In the genomic region with DNA sequence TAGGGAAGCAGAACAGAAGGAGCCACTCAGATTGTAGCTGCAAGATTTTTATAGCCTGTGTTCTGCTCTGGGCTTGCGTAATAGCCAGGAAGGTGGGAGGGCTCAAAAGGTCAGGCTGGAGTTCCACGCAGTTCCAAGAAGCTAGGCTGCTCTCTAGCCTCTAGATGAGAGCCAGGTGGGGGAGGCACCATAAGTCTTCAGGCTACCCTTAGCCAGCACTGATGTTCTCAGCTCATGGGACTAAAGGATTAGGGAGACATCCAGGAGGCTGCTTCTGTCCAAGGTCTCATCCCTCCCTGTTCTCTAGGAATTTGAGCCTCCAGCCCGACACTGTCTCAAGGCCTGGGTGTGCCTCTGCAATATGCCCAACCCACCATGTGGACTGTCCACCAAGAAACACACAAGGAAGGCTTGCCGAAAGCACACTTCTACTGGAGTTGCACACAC, we compare ENCODE assay signal across 2 cellular contexts.
TF ChIP-seq lines count a peak whose summit lies in the region.

No MANE protein-coding gene starts in this region.

TF ChIP-seq in SK-N-SH, 30 proteins besides CTCF, POLR2A, EP300 and RAD21:
- TF ChIP-seq, protein P1, sequence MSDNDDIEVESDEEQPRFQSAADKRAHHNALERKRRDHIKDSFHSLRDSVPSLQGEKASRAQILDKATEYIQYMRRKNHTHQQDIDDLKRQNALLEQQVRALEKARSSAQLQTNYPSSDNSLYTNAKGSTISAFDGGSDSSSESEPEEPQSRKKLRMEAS (IDR thresholded peaks at IDR 0.05; ENCODE audit: low read depth): no peak
- TF ChIP-seq USF2 (IDR thresholded peaks at IDR 0.05; ENCODE audit: borderline replicate concordance, low read depth, low read length) (no peak), MEF2A (IDR thresholded peaks at IDR 0.05; ENCODE audit: borderline replicate concordance, low read depth) (no peak), POLR2AphosphoS5 (IDR thresholded peaks at IDR 0.05; ENCODE audit: low read depth, low read length) (no peak), RXRA (IDR thresholded peaks at IDR 0.05; ENCODE audit: borderline replicate concordance, low read depth) (no peak), SMC3 (IDR thresholded peaks at IDR 0.05; ENCODE audit: low read depth, low read length) (no peak), RFX5 (IDR thresholded peaks at IDR 0.05; ENCODE audit: low read length) (no peak), FOXJ3 (CRISPR knock-in tag; IDR thresholded peaks at IDR 0.05) (no peak), TAF1 (IDR thresholded peaks at IDR 0.05; ENCODE audit: borderline replicate concordance, low read depth, low read length) (no peak)

TF ChIP-seq in SK-N-SH treated with all-trans-retinoic acid at 6 μM for 48 hours, 23 proteins besides CTCF, POLR2A, EP300 and RAD21:
- TF ChIP-seq GLIS3 (CRISPR knock-in tag; IDR thresholded peaks at IDR 0.05): no peak
